Comparison of ENCODE assay signal across 27 cellular contexts in the genomic region with DNA sequence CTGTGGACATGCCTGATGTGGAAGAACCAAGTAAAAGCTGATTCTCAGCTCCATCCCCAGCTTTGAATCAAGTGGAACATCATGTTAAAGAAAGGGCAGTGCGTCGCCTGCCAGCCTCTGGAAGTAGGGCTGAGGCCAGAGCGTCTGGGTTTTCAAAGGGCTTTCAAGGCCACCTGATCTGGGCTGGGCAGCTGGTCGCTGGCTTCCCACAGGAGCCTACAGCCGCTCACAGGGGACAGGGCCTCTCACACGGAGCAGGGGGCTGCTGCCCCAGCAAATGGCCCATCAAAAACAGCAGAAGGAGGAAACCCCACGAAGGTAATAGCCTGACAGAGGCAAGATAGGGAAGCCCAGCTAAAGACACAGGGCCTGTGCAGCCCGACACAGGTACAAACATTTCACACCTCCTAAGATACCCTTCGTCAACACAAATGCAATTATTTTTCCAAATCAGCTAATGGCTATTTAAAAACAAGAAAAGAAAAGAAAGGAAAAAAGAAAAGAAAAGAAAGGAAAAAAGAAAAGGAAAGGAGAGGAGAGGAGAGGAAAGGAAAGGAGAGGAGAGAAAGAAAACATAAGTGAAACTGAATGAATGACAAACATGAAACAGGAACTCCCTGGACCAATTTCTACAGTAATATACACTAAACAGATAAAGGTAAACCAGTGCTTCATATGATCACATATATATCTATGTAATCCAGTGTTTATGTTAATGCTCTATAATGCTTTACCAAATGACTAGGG. TPM values are rescaled to one million over a fixed set of nuclear protein-coding genes. Genes with fewer than 3 reads are reported as not detected.
DNase-seq lines count a peak whose midpoint lies in the region; FAIRE-seq and TF ChIP-seq lines count a peak whose summit lies in the region.
"Had no signal": no experiment of that assay in that cellular context is flagged by ENCODE, and none has a peak within 500 bp of the region (broad histone marks: within the 10 kb centered on the region; RNA-seq: fewer than 3 reads in every experiment).

No MANE protein-coding gene starts in this region.

- peak overlapping the region; percentile 51 for H3K27ac ChIP-seq in BLaER1
- peak overlapping the region; percentile 83; the same call in 1 of the 2 replicates for H3K27ac ChIP-seq in HUES6 (ENCODE audit: low read depth, low read length)
- H3K27ac ChIP-seq: esophagus muscularis mucosa, gastroesophageal sphincter, KMS-11, neutrophil had no signal

- peak overlapping the region; percentile 36 for H3K4me3 Mint-ChIP-seq in glutamatergic neuron (ENCODE audit: unreplicated experiment)
- no peak overlapping the region for H3K4me3 Mint-ChIP-seq in osteocyte (ENCODE audit: unreplicated experiment)
- H3K4me3 Mint-ChIP-seq: activated CD8-positive, alpha-beta T cell treated with anti-CD3 and anti-CD28 coated beads for 36 hours; activated T-cell treated with anti-CD3 and anti-CD28 coated beads, Interleukin-2, amount 50 U/mL, for 24 hours had no signal

- H3K4me2 ChIP-seq in BLaER1 = no peak overlapping the region
- H3K4me2 ChIP-seq: KMS-11 had no signal

- TF ChIP-seq POLR2A in GM12891 (IDR thresholded peaks at IDR 0.05; ENCODE audit: low read depth, low read length) (no peak), lower leg skin (IDR thresholded peaks at IDR 0.05) (no peak)

- no peaks in the 10 kb centered on the region for H3K27me3 ChIP-seq in BLaER1
- H3K27me3 ChIP-seq in HUES6 (ENCODE audit: control insufficient read depth, insufficient read depth, low read length) = no peaks in the 10 kb centered on the region
- H3K27me3 ChIP-seq: esophagus muscularis mucosa, gastroesophageal sphincter, neutrophil had no signal

- H3K4me1 Mint-ChIP-seq in glutamatergic neuron (ENCODE audit: low read depth, unreplicated experiment) (peaks cover 42% of the 10 kb centered on the region), osteocyte (ENCODE audit: unreplicated experiment) (peaks cover 53% of the 10 kb centered on the region)

- WGBS in lower leg skin, 2 donors = 78 to 80% methylated on average over 9 of the region's 9 CpGs

- peaks cover 8% of the 10 kb centered on the region for H3K9me3 Mint-ChIP-seq in glutamatergic neuron (ENCODE audit: unreplicated experiment)
- H3K9me3 Mint-ChIP-seq in osteocyte (ENCODE audit: unreplicated experiment) = no peaks in the 10 kb centered on the region
- H3K9me3 Mint-ChIP-seq: activated T-cell treated with anti-CD3 and anti-CD28 coated beads, Interleukin-2, amount 50 U/mL, for 24 hours had no signal

- peak; percentile 58 for DNase-seq in glutamatergic neuron
- DNase-seq in osteocyte (ENCODE audit: extremely low spot score, unreplicated experiment) = no peak
- no peak for DNase-seq in GM12891 (ENCODE audit: insufficient read length, low spot score)
- no peak for DNase-seq in RPMI8226
- DNase-seq in lower leg skin (ENCODE audit: low spot score in 2 of 2) = no peak
- no peak for DNase-seq in effector CD8-positive, alpha-beta T cell (lab: John Stamatoyannopoulos, UW)
- DNase-seq: activated CD4-positive, CD25-positive, alpha-beta regulatory T cell; activated CD8-positive, alpha-beta T cell treated with anti-CD3 and anti-CD28 coated beads for 36 hours; activated naive CD4-positive, alpha-beta T cell treated with anti-CD3 and anti-CD28 coated beads, Interleukin-2, amount 50 U/mL, for 16 hours; activated T-cell treated with anti-CD3 and anti-CD28 coated beads, Interleukin-2, amount 50 U/mL, for 24 hours; CD4-positive, alpha-beta memory T cell; cerebellar nuclear complex; DMS153; effector CD4-positive, alpha-beta T cell; GDM1; NCI-H187; NCI-H2227 treated with DMSO at 0.1 percent for 48 hours; NCI-H774 had no signal

- H3K9ac ChIP-seq in BLaER1 (no peak overlapping the region; the same call in 1 of the 2 replicates), HUES6 (ENCODE audit: low read length) (no peak overlapping the region)
- H3K9ac ChIP-seq: KMS-11 had no signal

- peak overlapping the region; percentile 59 for H3K27ac Mint-ChIP-seq in glutamatergic neuron (ENCODE audit: unreplicated experiment)
- peak overlapping the region; percentile 39 for H3K27ac Mint-ChIP-seq in osteocyte (ENCODE audit: unreplicated experiment)
- H3K27ac Mint-ChIP-seq: activated CD8-positive, alpha-beta T cell treated with anti-CD3 and anti-CD28 coated beads for 36 hours; activated T-cell treated with anti-CD3 and anti-CD28 coated beads, Interleukin-2, amount 50 U/mL, for 24 hours had no signal

- peaks cover 71% of the 10 kb centered on the region for H3K4me1 ChIP-seq in BLaER1
- H3K4me1 ChIP-seq in HUES6 (ENCODE audit: control insufficient read depth, insufficient read depth, low read length) = peaks cover 33% of the 10 kb centered on the region

- TF ChIP-seq CTCF in glutamatergic neuron (IDR thresholded peaks at IDR 0.05; ENCODE audit: partially characterized antibody, unreplicated experiment) (no peak), osteocyte (IDR thresholded peaks at IDR 0.05) (no peak), lower leg skin (IDR thresholded peaks at IDR 0.05) (no peak)

- intact Hi-C loops in lower leg skin (cut with DNase I; ENCODE audit: low total_unique reads) = no loop called here

- peaks cover 21% of the 10 kb centered on the region for H4K20me1 ChIP-seq in BLaER1

- H3K27me3 Mint-ChIP-seq in glutamatergic neuron (ENCODE audit: unreplicated experiment) = peaks cover 5% of the 10 kb centered on the region
- no peaks in the 10 kb centered on the region for H3K27me3 Mint-ChIP-seq in osteocyte (ENCODE audit: unreplicated experiment)
- H3K27me3 Mint-ChIP-seq: activated CD8-positive, alpha-beta T cell treated with anti-CD3 and anti-CD28 coated beads for 36 hours; activated T-cell treated with anti-CD3 and anti-CD28 coated beads, Interleukin-2, amount 50 U/mL, for 24 hours; CD4-positive, alpha-beta memory T cell had no signal

- peaks cover 66% of the 10 kb centered on the region for H3K36me3 ChIP-seq in BLaER1
- peaks cover 53% of the 10 kb centered on the region for H3K36me3 ChIP-seq in HUES6 (ENCODE audit: control insufficient read depth, insufficient read depth, low read length)

- H3K4me3 ChIP-seq in BLaER1 = no peak overlapping the region
- H3K4me3 ChIP-seq in HUES6 (ENCODE audit: low read depth, low read length) = no peak overlapping the region
- no peak overlapping the region for H3K4me3 ChIP-seq in lower leg skin (ENCODE audit: low read depth, poor library complexity, severe bottlenecking)
- H3K4me3 ChIP-seq: esophagus muscularis mucosa, gastroesophageal sphincter had no signal

- peaks cover 11% of the 10 kb centered on the region for H3K36me3 Mint-ChIP-seq in glutamatergic neuron (ENCODE audit: unreplicated experiment)
- H3K36me3 Mint-ChIP-seq in osteocyte (ENCODE audit: unreplicated experiment) = peaks cover 49% of the 10 kb centered on the region

- H3K9me3 ChIP-seq in BLaER1 = peaks cover 20% of the 10 kb centered on the region
- H3K9me3 ChIP-seq in HUES6 (ENCODE audit: control insufficient read depth, insufficient read depth, low read depth, low read length) = peaks cover 13% of the 10 kb centered on the region; the same call in 1 of the 2 replicates
- H3K9me3 ChIP-seq: neutrophil had no signal

- FAIRE-seq in GM12891 (lab: Jason Lieb, UNC) = no peak

TF ChIP-seq in GM12891, 5 proteins besides CTCF, POLR2A, EP300 and RAD21:
- no peak for TF ChIP-seq SPI1 (IDR thresholded peaks at IDR 0.05; ENCODE audit: low read depth, low read length)
- no peak for TF ChIP-seq POLR2AphosphoS5 (IDR thresholded peaks at IDR 0.05; ENCODE audit: low read depth, low read length)
- TF ChIP-seq TAF1 (IDR thresholded peaks at IDR 0.05; ENCODE audit: low read depth, low read length) = no peak
- no peak for TF ChIP-seq POU2F2 (IDR thresholded peaks at IDR 0.05; ENCODE audit: low read depth, low read length)
- no peak for TF ChIP-seq PAX5 (IDR thresholded peaks at IDR 0.05; ENCODE audit: insufficient read depth, low read length, severe bottlenecking)

RNA-seq across cellular contexts. Expression of gene RRBP1, which starts 24.8 kb away (rescaled TPM):
- total RNA-seq in glutamatergic neuron (ENCODE audit: unreplicated experiment) = 63.3 TPM
- 307 and 312 TPM in 2 replicates for total RNA-seq in osteocyte
- polyA plus RNA-seq in GM12891 (2012; ENCODE audit: low read depth, missing spikeins) = 32.6 TPM
- total RNA-seq in lower leg skin = 10 to 100 TPM; 33.7 to 57.7 (median 43.2) TPM

RNA-seq across cellular contexts. Expression of gene BANF2, which starts 42.5 kb away (rescaled TPM):
- total RNA-seq in glutamatergic neuron (ENCODE audit: unreplicated experiment) (not detected), osteocyte (not detected in 2 replicates), lower leg skin (not detected)
- not detected for polyA plus RNA-seq in GM12891 (2012; ENCODE audit: low read depth, missing spikeins)
- total RNA-seq: activated CD8-positive, alpha-beta T cell treated with anti-CD3 and anti-CD28 coated beads for 36 hours; aorta; CD4-positive, alpha-beta memory T cell; esophagus muscularis mucosa; gastroesophageal sphincter; mononuclear cell; SK-MEL-5 had no signal
- polyA plus RNA-seq: aorta; CD4-positive, alpha-beta memory T cell had no signal
